8 cellular contexts compared by ENCODE assay signal in genomic region chr12:62933220-62933870, GRCh38. TPM values are rescaled to one million over a fixed set of nuclear protein-coding genes. Genes with fewer than 3 reads are reported as not detected.
DNase-seq lines count a peak whose midpoint lies in the region; ATAC-seq and TF ChIP-seq lines count a peak whose summit lies in the region.

No MANE protein-coding gene starts in this region.

- POLR2A ChIA-PET in OCI-LY7 (lab: Charles Lee) = no interaction called here

- no peak for TF ChIP-seq EP300 in upper lobe of left lung (IDR thresholded peaks at IDR 0.05)

- peaks cover 54% of the 10 kb centered on the region for H3K27me3 Mint-ChIP-seq in activated naive CD4-positive, alpha-beta T cell treated with anti-CD3 and anti-CD28 coated beads, Interleukin-2, amount 10 ng/mL, durations not matched to agents 7 days and 5 days
- peaks cover 6% of the 10 kb centered on the region for H3K27me3 Mint-ChIP-seq in endodermal cell (ENCODE audit: insufficient read depth)

- H3K4me3 ChIP-seq in OCI-LY7 (ENCODE audit: low read depth, low read length, poor library complexity, severe bottlenecking) (peak overlapping the region; percentile 73), endodermal cell (ENCODE audit: low read length) (peak overlapping the region; percentile 82), upper lobe of left lung (peak overlapping the region in 3 of 4 donors; percentile 82 to 91 (median 89))

- no peaks in the 10 kb centered on the region for H3K9me3 Mint-ChIP-seq in activated naive CD4-positive, alpha-beta T cell treated with anti-CD3 and anti-CD28 coated beads, Interleukin-2, amount 10 ng/mL, durations not matched to agents 7 days and 5 days
- H3K9me3 Mint-ChIP-seq in endodermal cell = no peaks in the 10 kb centered on the region

- CTCF ChIA-PET in activated naive CD4-positive, alpha-beta T cell treated with anti-CD3 and anti-CD28 coated beads, Interleukin-2, amount 10 ng/mL, durations not matched to agents 7 days and 5 days (lab: Charles Lee) = no interaction called here
- CTCF ChIA-PET in OCI-LY7 (lab: Charles Lee; ENCODE audit: unreplicated experiment) = no interaction called here

- TF ChIP-seq CTCF in OCI-LY7 (conservative IDR thresholded peaks at IDR 0.05; ENCODE audit: low read length) (no peak), endodermal cell (conservative IDR thresholded peaks at IDR 0.05) (no peak), upper lobe of left lung (IDR thresholded peaks at IDR 0.05) (no peak)

- no peaks in the 10 kb centered on the region for H3K79me2 ChIP-seq in OCI-LY7 (ENCODE audit: insufficient read depth, low read depth, low read length)

- no peaks in the 10 kb centered on the region for H3K9me3 ChIP-seq in OCI-LY7 (ENCODE audit: low read length)
- no peaks in the 10 kb centered on the region for H3K9me3 ChIP-seq in endodermal cell (ENCODE audit: control insufficient read depth, low read length)
- H3K9me3 ChIP-seq in upper lobe of left lung = no peaks in the 10 kb centered on the region

- H3K27me3 ChIP-seq in endodermal cell (ENCODE audit: control insufficient read depth, insufficient read depth, low read length, poor library complexity, severe bottlenecking) (peaks cover 12% of the 10 kb centered on the region), upper lobe of left lung (no peaks in the 10 kb centered on the region)

- peak overlapping the region; percentile 34 for H3K9ac ChIP-seq in endodermal cell (ENCODE audit: extremely low read depth, low read length, poor library complexity, severe bottlenecking)

- H3K9me2 ChIP-seq in OCI-LY7 (ENCODE audit: insufficient read depth, low read length) = no peaks in the 10 kb centered on the region

- H3K4me3 Mint-ChIP-seq in activated naive CD4-positive, alpha-beta T cell treated with anti-CD3 and anti-CD28 coated beads, Interleukin-2, amount 10 ng/mL, durations not matched to agents 7 days and 5 days = peak overlapping the region; percentile 78
- H3K4me3 Mint-ChIP-seq in endodermal cell = peak overlapping the region; percentile 90

- WGBS in endodermal cell (ENCODE audit: insufficient coverage in 1 of 2, insufficient read length in 1 of 2), 2 experiments = 3 to 4% methylated on average over 6 to 20 of the region's 22 CpGs
- 2 to 3% methylated on average over 20 to 22 of the region's 22 CpGs for WGBS in upper lobe of left lung, 2 donors

- ATAC-seq in upper lobe of left lung (ENCODE audit: low FRiP score in 2 of 2) = no peak
- no peak for ATAC-seq in HG02970 (IDR thresholded peaks at IDR 0.05; ENCODE audit: low FRiP score, unreplicated experiment)

- no peak overlapping the region; the same call in 1 of the 2 replicates for H2AFZ ChIP-seq in OCI-LY7 (ENCODE audit: low read length)

- intact Hi-C loops in OCI-LY7 (cut with micrococcal nuclease; ENCODE audit: unreplicated experiment) = no loop called here

- H3K36me3 ChIP-seq in OCI-LY7 (ENCODE audit: insufficient read depth, low read length) (no peaks in the 10 kb centered on the region), endodermal cell (ENCODE audit: control insufficient read depth, insufficient read depth, low read length) (no peaks in the 10 kb centered on the region), upper lobe of left lung (no peaks in the 10 kb centered on the region)

- H3K27ac ChIP-seq in OCI-LY7 (ENCODE audit: low read depth, low read length, poor library complexity, severe bottlenecking) = no peak overlapping the region
- H3K27ac ChIP-seq in endodermal cell (ENCODE audit: low read depth, low read length) = no peak overlapping the region
- peak overlapping the region in 1 of 4 donors; percentile 82 for H3K27ac ChIP-seq in upper lobe of left lung

- H4K20me1 ChIP-seq in OCI-LY7 (ENCODE audit: insufficient read depth, low read length) = no peaks in the 10 kb centered on the region

- no TSS peak for BruUV-seq in OCI-LY7 (replicated peaks; lab: Mats Ljungman, UMichigan)

- no peak for DNase-seq in activated naive CD4-positive, alpha-beta T cell treated with anti-CD3 and anti-CD28 coated beads, Interleukin-2, amount 10 ng/mL, durations not matched to agents 7 days and 5 days
- no peak for DNase-seq in activated naive CD4-positive, alpha-beta T cell (lab: John Stamatoyannopoulos, UW)
- DNase-seq in OCI-LY7 (ENCODE audit: low spot score) (no peak), endodermal cell (peak; percentile 94), middle frontal gyrus (ENCODE audit: extremely low spot score, low spot score) (peak; percentile 78), upper lobe of left lung (peak in 1 of 2 donors; percentile 35)
- no peak for DNase-seq in stimulated activated CD8-positive, alpha-beta memory T cell treated with anti-CD3 and anti-CD28 coated beads, Interleukin-4, amount 100 ng/mL, for 48 hours

- peaks cover 11% of the 10 kb centered on the region for H3K4me1 ChIP-seq in OCI-LY7 (ENCODE audit: insufficient read depth, low read length, poor library complexity, severe bottlenecking)
- peaks cover 18% of the 10 kb centered on the region for H3K4me1 ChIP-seq in endodermal cell (ENCODE audit: control insufficient read depth, insufficient read depth, low read length)
- H3K4me1 ChIP-seq in upper lobe of left lung = peaks cover 6 to 33% (median 11%) of the 10 kb centered on the region in 4 donors

- peaks cover 13% of the 10 kb centered on the region for H3K4me1 Mint-ChIP-seq in activated naive CD4-positive, alpha-beta T cell treated with anti-CD3 and anti-CD28 coated beads, Interleukin-2, amount 10 ng/mL, durations not matched to agents 7 days and 5 days
- H3K4me1 Mint-ChIP-seq in endodermal cell = peaks cover 51% of the 10 kb centered on the region

- no peak for TF ChIP-seq POLR2A in upper lobe of left lung (IDR thresholded peaks at IDR 0.05)

- peaks cover 4% of the 10 kb centered on the region for H3K36me3 Mint-ChIP-seq in activated naive CD4-positive, alpha-beta T cell treated with anti-CD3 and anti-CD28 coated beads, Interleukin-2, amount 10 ng/mL, durations not matched to agents 7 days and 5 days
- no peaks in the 10 kb centered on the region for H3K36me3 Mint-ChIP-seq in endodermal cell (ENCODE audit: low read depth)

- H3K4me2 ChIP-seq in OCI-LY7 (ENCODE audit: low read length) = peak overlapping the region; percentile 83

- H3K27ac Mint-ChIP-seq in activated naive CD4-positive, alpha-beta T cell treated with anti-CD3 and anti-CD28 coated beads, Interleukin-2, amount 10 ng/mL, durations not matched to agents 7 days and 5 days = no peak overlapping the region
- H3K27ac Mint-ChIP-seq in endodermal cell = no peak overlapping the region

RNA-seq across cellular contexts. Expression of gene PPM1H, which starts 1.6 kb away (rescaled TPM):
- total RNA-seq in OCI-LY7 (2014; rRNA removed; shearing (Covaris generic)) = 3.4 and 3.6 TPM in 2 replicates
- total RNA-seq in OCI-LY7 (2022) (2.0 and 3.9 TPM in 2 replicates), endodermal cell (10 to 100 TPM; 46.4 to 74.4 TPM), upper lobe of left lung (10 to 100 TPM in 2 of 6 donors, 1 to 10 TPM in 4; 4.2 to 14.2 (median 8.4) TPM)
- 5.9 TPM for polyA plus RNA-seq in endodermal cell (2013, experiment 1 of 2)
- 5.6 TPM for polyA plus RNA-seq in endodermal cell (2013, experiment 2 of 2)

Comparison
In these comparisons a context has a peak if more than half of its experiments do, and no peak if none do; other contexts are left out.
1. DNase-seq: peak in endodermal cell (single experiment) and middle frontal gyrus (single experiment); none in activated naive CD4-positive, alpha-beta T cell treated with anti-CD3 and anti-CD28 coated beads, Interleukin-2, amount 10 ng/mL, durations not matched to agents 7 days and 5 days (single experiment), activated naive CD4-positive, alpha-beta T cell (0 of 4), OCI-LY7 (single experiment) and stimulated activated CD8-positive, alpha-beta memory T cell treated with anti-CD3 and anti-CD28 coated beads, Interleukin-4, amount 100 ng/mL, for 48 hours (single experiment).
2. Peak in every context shown above with its lines, with median percentiles within 50 percentile points of each other: H3K4me3 ChIP-seq.